ENCODE assay signal across 20 cellular contexts in the genomic region with DNA sequence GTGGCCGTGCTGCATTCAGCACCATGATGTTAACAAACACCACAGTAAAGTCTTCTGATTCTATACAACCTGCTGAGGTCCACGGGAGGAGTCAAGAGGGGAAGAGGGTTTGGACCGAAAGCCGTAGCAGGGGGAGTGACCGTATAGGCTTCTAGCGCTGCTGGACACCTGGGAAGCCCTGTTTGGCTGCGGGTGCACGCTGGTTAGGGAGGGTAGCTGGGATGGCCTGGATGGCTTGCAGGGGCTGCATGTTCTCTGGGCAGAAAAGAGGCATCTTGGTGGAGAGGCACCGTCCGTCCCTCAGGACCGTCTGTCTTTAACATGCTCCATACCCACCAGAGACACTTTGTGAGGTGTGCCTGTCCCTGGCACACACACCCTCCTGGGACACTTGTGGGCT.
"Had no signal": no experiment of that assay in that cellular context is flagged by ENCODE, and none has a peak within 500 bp of the region (broad histone marks: within the 10 kb centered on the region; RNA-seq: fewer than 3 reads in every experiment).

No MANE protein-coding gene starts in this region.

- ATAC-seq: HepG2 had no signal

- H3K27me3 ChIP-seq: MG63 had no signal

- H3K4me3 ChIP-seq: MG63 had no signal

- H3K36me3 ChIP-seq: MG63 had no signal

- DNase-seq: IMR-90, Karpas-422, KG1, MG63, NCI-H1092, NCI-H1105 treated with DMSO at 0.1 percent for 48 hours, NCI-H1417 treated with DMSO at 0.1 percent for 48 hours, NCI-H146, NCI-H1694 treated with DMSO at 0.1 percent for 48 hours, NCI-H1930, NCI-H2081, NCI-H2107, NCI-H2227 treated with DMSO at 0.1 percent for 48 hours, NCI-H524 treated with DMSO at 0.1 percent for 48 hours, NCI-H69, NCI-H774, RPMI8226, SHP77, SK-N-SH had no signal

- H3K9me3 ChIP-seq: MG63, SK-N-SH had no signal
